23 cellular contexts compared by ENCODE assay signal in the genomic region with DNA sequence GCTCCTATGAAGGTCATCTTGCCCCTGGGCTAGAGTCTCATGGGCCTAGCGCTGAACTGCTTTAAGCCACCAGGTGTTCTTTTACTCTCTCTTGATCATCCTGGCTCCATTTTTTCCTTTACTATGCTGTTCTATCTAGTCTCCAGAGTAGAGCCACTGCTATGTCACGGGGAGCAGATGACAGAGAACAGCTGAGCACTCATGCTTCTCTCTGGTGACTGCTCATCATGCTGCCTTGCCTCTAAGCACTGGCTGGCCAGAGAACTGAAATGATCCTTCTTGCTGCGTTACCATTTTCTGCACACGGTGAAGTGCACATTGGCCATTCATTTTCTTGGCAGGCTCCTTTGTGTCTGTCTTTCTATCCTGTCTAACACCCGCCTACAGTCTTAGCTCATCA.
DNase-seq lines count a peak whose midpoint lies in the region; ATAC-seq, FAIRE-seq and TF ChIP-seq lines count a peak whose summit lies in the region.
"Had no signal": no experiment of that assay in that cellular context is flagged by ENCODE, and none has a peak within 500 bp of the region (broad histone marks: within the 10 kb centered on the region; RNA-seq: fewer than 3 reads in every experiment).

No MANE protein-coding gene starts in this region.

- DNase-seq in A549 (ENCODE audit: low read depth in 1 of 2, low spot score in 1 of 2) (no peak), esophagus muscularis mucosa (ENCODE audit: extremely low spot score) (peak; percentile 86), myocyte (ENCODE audit: low read depth) (peak; percentile 67), GM03348 (ENCODE audit: low spot score) (no peak), GM23338 (ENCODE audit: low spot score) (no peak)
- no peak for DNase-seq in stimulated activated naive CD4-positive, alpha-beta T cell (lab: John Stamatoyannopoulos, UW)
- DNase-seq: CD4-positive, alpha-beta memory T cell; DMS79; KBM-7; NCI-H1417 treated with DMSO at 0.1 percent for 48 hours; NCI-H1930; NCI-H446 treated with DMSO at 0.1 percent for 48 hours; NCI-H69; NK-92 treated with Interleukin-12 subunit alpha and Interleukin-12 subunit beta, amount 100 ng/mL, for 24 hours; SIG-M5; T-cell had no signal

- H3K4me1 ChIP-seq in A549 (peaks cover 36% of the 10 kb centered on the region), KMS-11 (ENCODE audit: low read depth, poor library complexity, severe bottlenecking) (peaks cover 52% of the 10 kb centered on the region), esophagus muscularis mucosa (peaks cover 0 to 10% (median 0%) of the 10 kb centered on the region in 4 donors), GM23338 (ENCODE audit: insufficient read depth) (peaks cover 5% of the 10 kb centered on the region)

- intact Hi-C loops in esophagus muscularis mucosa (cut with DNase I) = no loop called here

- CTCF ChIA-PET in A549 (lab: Yijun Ruan, JAX) = no interaction called here

- ATAC-seq in A549 (no peak), esophagus mucosa (no peak), GM23338 (no peak)
- ATAC-seq: HepG2, SK-N-SH treated with all-trans-retinoic acid at 6 μM for 48 hours, T-cell had no signal

- TF ChIP-seq POLR2A in A549 (IDR thresholded peaks at IDR 0.05; ENCODE audit: low read length) (no peak), esophagus muscularis mucosa (IDR thresholded peaks at IDR 0.05; ENCODE audit: low read depth) (no peak)

- H3K79me2 ChIP-seq in KMS-11 (ENCODE audit: insufficient read depth, low read depth) (no peaks in the 10 kb centered on the region), GM23338 (replicated peaks; ENCODE audit: insufficient read depth) (no peaks in the 10 kb centered on the region)

- H3K9me2 ChIP-seq in GM23338 (ENCODE audit: insufficient read depth) = no peaks in the 10 kb centered on the region

- H3K9me3 Mint-ChIP-seq in GM23338 = no peaks in the 10 kb centered on the region; the same call in 2 of the 3 replicates
- H3K9me3 Mint-ChIP-seq: CD4-positive, alpha-beta memory T cell; T-cell had no signal

- H2AFZ ChIP-seq in KMS-11 (ENCODE audit: low read depth) (no peak overlapping the region), GM23338 (no peak overlapping the region)

- H3K36me3 ChIP-seq in KMS-11 (ENCODE audit: insufficient read depth) (no peaks in the 10 kb centered on the region), esophagus muscularis mucosa (peaks cover 0 to 17% (median 10%) of the 10 kb centered on the region in 4 donors), GM23338 (ENCODE audit: insufficient read depth) (no peaks in the 10 kb centered on the region)

- H3K27ac ChIP-seq in A549 = peak overlapping the region; percentile 26 to 76; a peak in 4 of 6 replicates
- peak overlapping the region; percentile 65; the same call in 1 of the 2 replicates for H3K27ac ChIP-seq in KMS-11
- no peak overlapping the region for H3K27ac ChIP-seq in esophagus muscularis mucosa (replicated peaks in 1 of 4)
- H3K27ac ChIP-seq in GM23338 (ENCODE audit: low read depth) = no peak overlapping the region
- H3K27ac ChIP-seq: BLaER1 had no signal

- POLR2A ChIA-PET in A549 (lab: Yijun Ruan, JAX) = no interaction called here

- no peak overlapping the region for H3K4me3 Mint-ChIP-seq in GM23338
- H3K4me3 Mint-ChIP-seq: CD4-positive, alpha-beta memory T cell; T-cell had no signal

- no peak for TF ChIP-seq RAD21 in A549 (conservative IDR thresholded peaks at IDR 0.05 in 1 of 2, IDR thresholded peaks at IDR 0.05 in 1 of 2)

- H4K20me1 ChIP-seq in KMS-11 (ENCODE audit: insufficient read depth) (no peaks in the 10 kb centered on the region), GM23338 (replicated peaks; ENCODE audit: insufficient read depth) (no peaks in the 10 kb centered on the region)
- H4K20me1 ChIP-seq: BLaER1 had no signal

- TF ChIP-seq EP300 in A549 (IDR thresholded peaks at IDR 0.05) (no peak), esophagus muscularis mucosa (IDR thresholded peaks at IDR 0.05) (no peak)

- FAIRE-seq in A549 (lab: Jason Lieb, UNC) = no peak
- FAIRE-seq: H1, HepG2, RCC 7860 had no signal

- no peak overlapping the region for H3K27ac Mint-ChIP-seq in GM23338
- H3K27ac Mint-ChIP-seq: CD4-positive, alpha-beta memory T cell; T-cell had no signal

- no peak overlapping the region for H3K4me3 ChIP-seq in A549
- no peak overlapping the region for H3K4me3 ChIP-seq in KMS-11 (IDR thresholded peaks at IDR 0.05; ENCODE audit: insufficient read depth, low read depth, low read length)
- no peak overlapping the region for H3K4me3 ChIP-seq in esophagus muscularis mucosa
- H3K4me3 ChIP-seq in GM23338 = no peak overlapping the region
- H3K4me3 ChIP-seq: BLaER1 had no signal

- H3K4me2 ChIP-seq in A549 = no peak overlapping the region
- H3K4me2 ChIP-seq in KMS-11 = no peak overlapping the region
- no peak overlapping the region for H3K4me2 ChIP-seq in GM23338
- H3K4me2 ChIP-seq: BLaER1 had no signal

- 92% methylated on average over 5 of the region's 5 CpGs for WGBS in A549 (ENCODE audit: missing lambda C conversion rate)
- 80% methylated on average over 5 of the region's 5 CpGs for WGBS in esophagus muscularis mucosa

- H3K36me3 Mint-ChIP-seq in GM23338 (ENCODE audit: low read depth) = peaks cover 2% of the 10 kb centered on the region; the same call in 1 of the 3 replicates

- H3K27me3 ChIP-seq in KMS-11 (ENCODE audit: insufficient read depth, low read depth) = no peaks in the 10 kb centered on the region
- no peaks in the 10 kb centered on the region for H3K27me3 ChIP-seq in esophagus muscularis mucosa
- no peaks in the 10 kb centered on the region for H3K27me3 ChIP-seq in GM23338 (ENCODE audit: insufficient read depth)
- H3K27me3 ChIP-seq: BLaER1 had no signal

- no peaks in the 10 kb centered on the region for H3F3A ChIP-seq in GM23338 (replicated peaks; ENCODE audit: low read depth)

- TF ChIP-seq CTCF in A549 (IDR thresholded peaks at IDR 0.05) (no peak), KMS-11 (conservative IDR thresholded peaks at IDR 0.05; ENCODE audit: low read depth, low read length) (no peak), esophagus muscularis mucosa (IDR thresholded peaks at IDR 0.05) (no peak), GM23338 (conservative IDR thresholded peaks at IDR 0.05; ENCODE audit: low read depth in 2 of 2) (no peak)

- H3K4me1 Mint-ChIP-seq in GM23338 = peaks cover 7% of the 10 kb centered on the region
- H3K4me1 Mint-ChIP-seq: CD4-positive, alpha-beta memory T cell; T-cell had no signal

- no peaks in the 10 kb centered on the region for H3K9me3 ChIP-seq in A549
- H3K9me3 ChIP-seq in esophagus muscularis mucosa = no peaks in the 10 kb centered on the region
- H3K9me3 ChIP-seq: BLaER1 had no signal

- no peak overlapping the region for H3K9ac ChIP-seq in KMS-11
- H3K9ac ChIP-seq: BLaER1 had no signal

- H3K27me3 Mint-ChIP-seq in GM23338 (ENCODE audit: insufficient read depth, low read depth, poor library complexity) = peaks cover 16% of the 10 kb centered on the region
- H3K27me3 Mint-ChIP-seq: CD4-positive, alpha-beta memory T cell; T-cell had no signal

TF ChIP-seq in A549, 52 proteins besides CTCF, POLR2A, EP300 and RAD21 (continues in another document):
- TF ChIP-seq RFX5 (IDR thresholded peaks at IDR 0.05) (no peak), HOXA7 (CRISPR knock-in tag; IDR thresholded peaks at IDR 0.05) (no peak)
- TF ChIP-seq, protein P1, sequence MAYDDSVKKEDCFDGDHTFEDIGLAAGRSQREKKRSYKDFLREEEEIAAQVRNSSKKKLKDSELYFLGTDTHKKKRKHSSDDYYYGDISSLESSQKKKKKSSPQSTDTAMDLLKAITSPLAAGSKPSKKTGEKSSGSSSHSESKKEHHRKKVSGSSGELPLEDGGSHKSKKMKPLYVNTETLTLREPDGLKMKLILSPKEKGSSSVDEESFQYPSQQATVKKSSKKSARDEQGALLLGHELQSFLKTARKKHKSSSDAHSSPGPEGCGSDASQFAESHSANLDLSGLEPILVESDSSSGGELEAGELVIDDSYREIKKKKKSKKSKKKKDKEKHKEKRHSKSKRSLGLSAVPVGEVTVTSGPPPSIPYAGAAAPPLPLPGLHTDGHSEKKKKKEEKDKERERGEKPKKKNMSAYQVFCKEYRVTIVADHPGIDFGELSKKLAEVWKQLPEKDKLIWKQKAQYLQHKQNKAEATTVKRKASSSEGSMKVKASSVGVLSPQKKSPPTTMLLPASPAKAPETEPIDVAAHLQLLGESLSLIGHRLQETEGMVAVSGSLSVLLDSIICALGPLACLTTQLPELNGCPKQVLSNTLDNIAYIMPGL (CRISPR knock-in tag; IDR thresholded peaks at IDR 0.05; ENCODE audit: borderline replicate concordance) = no peak

TF ChIP-seq in GM23338, 12 proteins besides CTCF, POLR2A, EP300 and RAD21 (continues in another document):
- TF ChIP-seq JUNB (IDR thresholded peaks at IDR 0.05; ENCODE audit: unreplicated experiment) = no peak
- TF ChIP-seq, protein P2, sequence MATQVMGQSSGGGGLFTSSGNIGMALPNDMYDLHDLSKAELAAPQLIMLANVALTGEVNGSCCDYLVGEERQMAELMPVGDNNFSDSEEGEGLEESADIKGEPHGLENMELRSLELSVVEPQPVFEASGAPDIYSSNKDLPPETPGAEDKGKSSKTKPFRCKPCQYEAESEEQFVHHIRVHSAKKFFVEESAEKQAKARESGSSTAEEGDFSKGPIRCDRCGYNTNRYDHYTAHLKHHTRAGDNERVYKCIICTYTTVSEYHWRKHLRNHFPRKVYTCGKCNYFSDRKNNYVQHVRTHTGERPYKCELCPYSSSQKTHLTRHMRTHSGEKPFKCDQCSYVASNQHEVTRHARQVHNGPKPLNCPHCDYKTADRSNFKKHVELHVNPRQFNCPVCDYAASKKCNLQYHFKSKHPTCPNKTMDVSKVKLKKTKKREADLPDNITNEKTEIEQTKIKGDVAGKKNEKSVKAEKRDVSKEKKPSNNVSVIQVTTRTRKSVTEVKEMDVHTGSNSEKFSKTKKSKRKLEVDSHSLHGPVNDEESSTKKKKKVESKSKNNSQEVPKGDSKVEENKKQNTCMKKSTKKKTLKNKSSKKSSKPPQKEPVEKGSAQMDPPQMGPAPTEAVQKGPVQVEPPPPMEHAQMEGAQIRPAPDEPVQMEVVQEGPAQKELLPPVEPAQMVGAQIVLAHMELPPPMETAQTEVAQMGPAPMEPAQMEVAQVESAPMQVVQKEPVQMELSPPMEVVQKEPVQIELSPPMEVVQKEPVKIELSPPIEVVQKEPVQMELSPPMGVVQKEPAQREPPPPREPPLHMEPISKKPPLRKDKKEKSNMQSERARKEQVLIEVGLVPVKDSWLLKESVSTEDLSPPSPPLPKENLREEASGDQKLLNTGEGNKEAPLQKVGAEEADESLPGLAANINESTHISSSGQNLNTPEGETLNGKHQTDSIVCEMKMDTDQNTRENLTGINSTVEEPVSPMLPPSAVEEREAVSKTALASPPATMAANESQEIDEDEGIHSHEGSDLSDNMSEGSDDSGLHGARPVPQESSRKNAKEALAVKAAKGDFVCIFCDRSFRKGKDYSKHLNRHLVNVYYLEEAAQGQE (IDR thresholded peaks at IDR 0.05; ENCODE audit: unreplicated experiment) = no peak
- no peak for TF ChIP-seq ZNF331 (CRISPR knock-in tag; IDR thresholded peaks at IDR 0.05; ENCODE audit: low read depth)
- TF ChIP-seq NANOG (IDR thresholded peaks at IDR 0.05; ENCODE audit: borderline replicate concordance) = no peak
- no peak for TF ChIP-seq ZNF114 (CRISPR knock-in tag; IDR thresholded peaks at IDR 0.05)

Comparison
In these comparisons a context has a peak if more than half of its experiments do, and no peak if none do; other contexts are left out.
1. DNase-seq: peak in esophagus muscularis mucosa (single experiment) and myocyte (single experiment); none in A549 (0 of 2), stimulated activated naive CD4-positive, alpha-beta T cell (0 of 6), GM03348 (single experiment) and GM23338 (single experiment).
2. H3K27ac ChIP-seq: peak in A549 (2 of 2) and KMS-11 (single experiment); none in esophagus muscularis mucosa (0 of 4) and GM23338 (single experiment).